Comparison of ENCODE assay signal across 21 cellular contexts in the genomic region with DNA sequence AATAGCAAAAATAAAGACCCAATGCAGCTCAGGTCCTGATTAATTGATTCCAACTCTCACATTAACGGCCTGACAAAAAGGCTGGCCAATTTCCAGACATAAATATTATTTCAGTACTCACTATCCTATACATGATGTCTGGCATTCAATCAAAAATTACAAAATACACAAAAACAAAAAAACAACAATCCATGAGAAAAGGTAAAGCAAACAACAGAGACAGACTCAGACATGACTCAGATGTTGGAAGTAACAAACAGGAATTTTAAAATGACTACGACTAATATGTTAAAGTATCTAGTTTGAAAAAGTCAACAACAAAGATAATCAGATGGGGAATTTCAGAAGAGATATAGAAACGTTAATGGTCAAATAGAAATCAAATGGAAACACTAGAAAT.
"Had no signal": no experiment of that assay in that cellular context is flagged by ENCODE, and none has a peak within 500 bp of the region (broad histone marks: within the 10 kb centered on the region; RNA-seq: fewer than 3 reads in every experiment).

No MANE protein-coding gene starts in this region.

- H3K4me3 ChIP-seq: coronary artery, esophagus muscularis mucosa, hepatocyte, lower lobe of right lung, pancreas, right lobe of liver had no signal

- H3K9me3 ChIP-seq: lower lobe of right lung, neutrophil, pancreas, right lobe of liver, testis had no signal

- H3K4me1 Mint-ChIP-seq: activated naive CD8-positive, alpha-beta T cell treated with anti-CD3 and anti-CD28 coated beads for 36 hours; brain; central memory CD8-positive, alpha-beta T cell; natural killer cell; stimulated activated memory B cell treated with anti-CD40 and anti-IgM and Interleukin-4, amounts not matched to agents 10 μg/mL and 1 μg/mL and 100 μg/mL, for 72 hours had no signal

- H3K27me3 Mint-ChIP-seq: activated naive CD8-positive, alpha-beta T cell treated with anti-CD3 and anti-CD28 coated beads for 36 hours; brain; type B pancreatic cell had no signal

- DNase-seq: activated CD4-positive, alpha-beta T cell treated with anti-CD3 and anti-CD28 coated beads for 1 hour; activated naive CD4-positive, alpha-beta T cell; activated naive CD8-positive, alpha-beta T cell treated with anti-CD3 and anti-CD28 coated beads for 36 hours; amygdala; lower lobe of right lung; natural killer cell; pancreas; right lobe of liver; stimulated activated CD4-positive, alpha-beta T cell treated with anti-CD3 and anti-CD28 coated beads, Interleukin-4, amount 100 ng/mL, for 4 hours; SW 1271; T-helper 2 cell; testis; WERI-Rb-1 had no signal

- H3K4me3 Mint-ChIP-seq: activated naive CD8-positive, alpha-beta T cell treated with anti-CD3 and anti-CD28 coated beads for 36 hours; brain; central memory CD8-positive, alpha-beta T cell; natural killer cell; stimulated activated memory B cell treated with anti-CD40 and anti-IgM and Interleukin-4, amounts not matched to agents 10 μg/mL and 1 μg/mL and 100 μg/mL, for 72 hours; type B pancreatic cell had no signal

- H3K36me3 ChIP-seq: lower lobe of right lung, neutrophil, pancreas, right lobe of liver had no signal

- H3K9me3 Mint-ChIP-seq: type B pancreatic cell had no signal

- H3K36me3 Mint-ChIP-seq: type B pancreatic cell had no signal

- H3K27me3 ChIP-seq: esophagus muscularis mucosa, hepatocyte, neutrophil, pancreas, right lobe of liver, testis had no signal

- H3K4me1 ChIP-seq: esophagus muscularis mucosa, lower lobe of right lung, pancreas, right lobe of liver, testis had no signal

- H3K27ac Mint-ChIP-seq: activated naive CD8-positive, alpha-beta T cell treated with anti-CD3 and anti-CD28 coated beads for 36 hours; brain; natural killer cell; stimulated activated memory B cell treated with anti-CD40 and anti-IgM and Interleukin-4, amounts not matched to agents 10 μg/mL and 1 μg/mL and 100 μg/mL, for 72 hours; type B pancreatic cell had no signal

- H3K27ac ChIP-seq: coronary artery, esophagus muscularis mucosa, hepatocyte, lower lobe of right lung, neutrophil, pancreas, right lobe of liver, testis, WERI-Rb-1 had no signal
